Comparison of ENCODE assay signal across 8 cellular contexts in genomic region chr21:15730484-15731242, GRCh38. TPM values are rescaled to one million over a fixed set of nuclear protein-coding genes. Genes with fewer than 3 reads are reported as not detected.
DNase-seq lines count a peak whose midpoint lies in the region; ATAC-seq and TF ChIP-seq lines count a peak whose summit lies in the region.

No MANE protein-coding gene starts in this region.

- peak overlapping the region; percentile 98 for H3K4me3 Mint-ChIP-seq in central memory CD8-positive, alpha-beta T cell
- peak overlapping the region; percentile 91 for H3K4me3 Mint-ChIP-seq in memory B cell

- WGBS in transverse colon (ENCODE audit: low coverage in 1 of 2), 2 donors = 0 to 1% methylated on average over 9 to 25 of the region's 30 CpGs

- H3K27me3 ChIP-seq in transverse colon = no peaks in the 10 kb centered on the region

- H3K27ac ChIP-seq in transverse colon = peak overlapping the region; percentile 96 to 99 (median 96)

- peak; percentile 74 for DNase-seq in activated CD8-positive, alpha-beta memory T cell treated with anti-CD3 and anti-CD28 coated beads for 24 hours
- DNase-seq in activated CD8-positive, alpha-beta memory T cell treated with anti-CD3 and anti-CD28 coated beads, Interleukin-2, amount 50 U/mL, for 4 hours = no peak
- peak; percentile 81 for DNase-seq in NCI-H69 (lab: John Stamatoyannopoulos, UW)
- no peak for DNase-seq in central memory CD8-positive, alpha-beta T cell (ENCODE audit: low spot score in 2 of 2)
- DNase-seq in memory B cell (ENCODE audit: low spot score in 2 of 2) = no peak
- DNase-seq in transverse colon = no peak
- no peak for DNase-seq in NCI-H1930 (lab: John Stamatoyannopoulos, UW)

- H3K4me3 ChIP-seq in transverse colon = peak overlapping the region; percentile 74 to 88 (median 84)

- no peaks in the 10 kb centered on the region for H3K36me3 ChIP-seq in transverse colon

- peak overlapping the region; percentile 95 for H3K27ac Mint-ChIP-seq in central memory CD8-positive, alpha-beta T cell (ENCODE audit: low read depth)
- peak overlapping the region; percentile 90 for H3K27ac Mint-ChIP-seq in memory B cell

- intact Hi-C loops in transverse colon (cut with DNase I; ENCODE audit: low total_unique reads) = loop anchor here (10.0 kb wide), 1 partner anchor 1346 kb away; the partner anchor contains the start of gene HSPA13

- peaks cover 10 to 49% (median 30%) of the 10 kb centered on the region in 4 donors for H3K4me1 ChIP-seq in transverse colon

- in situ Hi-C loops in transverse colon (cut with MboI; ENCODE audit: low pct_ligation_motif_present in 1 of 4, low pct_unique_long_range_greater_than_20kb in 1 of 4, low sequenced_read_pairs in 3 of 4) = loop anchor here in 1 of 4 donors (25.0 kb wide), 1 partner anchor 668 kb away; the partner anchor contains the start of gene NRIP1

- ATAC-seq in central memory CD8-positive, alpha-beta T cell (replicated peaks; ENCODE audit: extremely low read depth, poor library complexity, severe bottlenecking) = no peak
- no peak for ATAC-seq in memory B cell (ENCODE audit: low read depth)
- no peak for ATAC-seq in GM18520 (IDR thresholded peaks at IDR 0.05; ENCODE audit: unreplicated experiment)

- TF ChIP-seq EP300 in transverse colon (IDR thresholded peaks at IDR 0.05; ENCODE audit: low read depth) = no peak

- no peaks in the 10 kb centered on the region for H3K9me3 ChIP-seq in transverse colon

- H3K36me3 Mint-ChIP-seq in central memory CD8-positive, alpha-beta T cell (ENCODE audit: insufficient read depth) = peaks cover 10% of the 10 kb centered on the region
- peaks cover 2% of the 10 kb centered on the region for H3K36me3 Mint-ChIP-seq in memory B cell

- no peaks in the 10 kb centered on the region for H3K9me3 Mint-ChIP-seq in central memory CD8-positive, alpha-beta T cell
- no peaks in the 10 kb centered on the region for H3K9me3 Mint-ChIP-seq in memory B cell

- H3K27me3 Mint-ChIP-seq in central memory CD8-positive, alpha-beta T cell = no peaks in the 10 kb centered on the region
- no peaks in the 10 kb centered on the region for H3K27me3 Mint-ChIP-seq in memory B cell

- peaks cover 31% of the 10 kb centered on the region for H3K4me1 Mint-ChIP-seq in central memory CD8-positive, alpha-beta T cell
- H3K4me1 Mint-ChIP-seq in memory B cell = peaks cover 19% of the 10 kb centered on the region

- no peak for TF ChIP-seq POLR2A in transverse colon (IDR thresholded peaks at IDR 0.05)

- no peak for TF ChIP-seq CTCF in transverse colon (IDR thresholded peaks at IDR 0.05)

RNA-seq across cellular contexts. Expression of gene USP25, which starts 0.9 kb away (rescaled TPM):
- total RNA-seq in transverse colon = 100 to 1,000 TPM in 1 of 4 donors, 10 to 100 TPM in 3; 37.4 to 107 (median 69.2) TPM

Comparison
In these comparisons a context has a peak if more than half of its experiments do, and no peak if none do; other contexts are left out.
1. DNase-seq: peak in activated CD8-positive, alpha-beta memory T cell treated with anti-CD3 and anti-CD28 coated beads for 24 hours (single experiment) and NCI-H69 (single experiment); none in activated CD8-positive, alpha-beta memory T cell treated with anti-CD3 and anti-CD28 coated beads, Interleukin-2, amount 50 U/mL, for 4 hours (single experiment), central memory CD8-positive, alpha-beta T cell (0 of 2), memory B cell (0 of 2), transverse colon (single experiment) and NCI-H1930 (0 of 2).